In the genomic region with DNA sequence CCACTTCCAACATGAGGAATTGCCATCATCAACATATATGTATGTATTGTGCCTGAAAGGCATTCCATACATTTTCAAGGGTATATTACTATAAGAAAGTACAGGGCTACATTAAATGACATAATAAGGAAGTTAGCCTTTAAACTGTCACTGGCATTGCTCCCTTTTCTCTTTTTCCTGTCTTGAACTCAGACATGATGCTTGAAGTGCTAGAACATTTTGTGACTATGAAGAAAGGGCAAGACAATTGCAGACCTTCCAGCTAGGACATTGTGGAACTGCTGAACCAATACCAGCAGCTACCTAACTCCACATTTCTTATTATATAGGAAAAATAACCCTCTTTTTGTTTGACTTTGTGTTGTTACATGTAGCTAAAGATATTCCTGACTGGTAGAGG, we compare ENCODE assay signal across 13 cellular contexts. TPM values are rescaled to one million over a fixed set of nuclear protein-coding genes. Genes with fewer than 3 reads are reported as not detected.
DNase-seq lines count a peak whose midpoint lies in the region; TF ChIP-seq lines count a peak whose summit lies in the region.
"Had no signal": no experiment of that assay in that cellular context is flagged by ENCODE, and none has a peak within 500 bp of the region (broad histone marks: within the 10 kb centered on the region; RNA-seq: fewer than 3 reads in every experiment).

No MANE protein-coding gene starts in this region.

- no peaks in the 10 kb centered on the region for H3K27me3 ChIP-seq in HL-60 (ENCODE audit: insufficient read depth, poor library complexity, severe bottlenecking)
- no peaks in the 10 kb centered on the region for H3K27me3 ChIP-seq in PC-9 (ENCODE audit: insufficient read depth, low read depth)
- H3K27me3 ChIP-seq in neutrophil = no peaks in the 10 kb centered on the region
- H3K27me3 ChIP-seq: BLaER1 had no signal

- DNase-seq in AML-193 (lab: John Stamatoyannopoulos, UW) = peak; percentile 50 to 53
- no peak for DNase-seq in HL-60 (ENCODE audit: low read depth in 1 of 2, low spot score in 1 of 2)
- DNase-seq in PC-9 = peak in 1 of 2 experiments; percentile 32
- DNase-seq in hypothalamus (lab: John Stamatoyannopoulos, UW) = no peak
- no peak for DNase-seq in caudate nucleus (lab: John Stamatoyannopoulos, UW)
- DNase-seq in inferior parietal cortex (ENCODE audit: extremely low spot score) = no peak
- DNase-seq: CD4-positive, CD25-positive, alpha-beta regulatory T cell; DMS53; GF-D8; H7 had no signal

- no peaks in the 10 kb centered on the region for H3K9me2 ChIP-seq in PC-9 (ENCODE audit: insufficient read depth)

- H2AFZ ChIP-seq in PC-9 = peak overlapping the region; percentile 7; the same call in 1 of the 2 replicates
- H2AFZ ChIP-seq: GM23338 had no signal

- POLR2A ChIA-PET in PC-9 (lab: Charles Lee; ENCODE audit: unreplicated experiment) = no interaction called here

- intact Hi-C loops in PC-9 (cut with micrococcal nuclease; ENCODE audit: unreplicated experiment) = no loop called here

- H4K20me1 ChIP-seq in PC-9 (ENCODE audit: insufficient read depth) = no peaks in the 10 kb centered on the region
- H4K20me1 ChIP-seq: BLaER1 had no signal

- H3K9me3 ChIP-seq in PC-9 (ENCODE audit: insufficient read depth, low read depth) (no peaks in the 10 kb centered on the region), neutrophil (no peaks in the 10 kb centered on the region)
- H3K9me3 ChIP-seq: BLaER1 had no signal

- CTCF ChIA-PET in PC-9 (lab: Charles Lee) = no interaction called here

- H3K4me2 ChIP-seq in PC-9 = no peak overlapping the region
- H3K4me2 ChIP-seq: BLaER1, GM23338 had no signal

- H3K4me3 ChIP-seq in HL-60 (replicated peaks; ENCODE audit: insufficient read depth, low read length) (no peak overlapping the region), PC-9 (no peak overlapping the region), neutrophil (ENCODE audit: low read depth in 1 of 2, low read length in 1 of 2) (peak overlapping the region in 1 of 2 experiments; percentile 20)
- H3K4me3 ChIP-seq: BLaER1, GM23338 had no signal

- peaks cover 8% of the 10 kb centered on the region; the same call in 1 of the 2 replicates for H3F3A ChIP-seq in PC-9 (ENCODE audit: insufficient read depth, low read depth)

- H3K27ac ChIP-seq in HL-60 (replicated peaks) (peak overlapping the region; percentile 74), PC-9 (no peak overlapping the region), neutrophil (peak overlapping the region; percentile 87), caudate nucleus (ENCODE audit: low read depth, low read length) (no peak overlapping the region)
- H3K27ac ChIP-seq: BLaER1 had no signal

- H3K36me3 ChIP-seq in PC-9 (ENCODE audit: low read depth) (no peaks in the 10 kb centered on the region), neutrophil (no peaks in the 10 kb centered on the region)
- H3K36me3 ChIP-seq: BLaER1 had no signal

- BruUV-seq in PC-9 (replicated peaks; lab: Mats Ljungman, UMichigan) = no TSS peak

- peaks cover 20% of the 10 kb centered on the region for H3K4me1 ChIP-seq in PC-9 (replicated peaks; ENCODE audit: insufficient read depth)
- H3K4me1 ChIP-seq in neutrophil (ENCODE audit: control insufficient read depth in 1 of 2, insufficient read depth in 1 of 2, low read depth in 1 of 2, low read length in 1 of 2) = peaks cover 51 to 52% of the 10 kb centered on the region in 2 experiments

- peaks cover 6% of the 10 kb centered on the region; the same call in 1 of the 2 replicates for H3K79me2 ChIP-seq in PC-9 (ENCODE audit: low read depth)

- no peak for TF ChIP-seq CTCF in HL-60 (IDR thresholded peaks at IDR 0.05; ENCODE audit: insufficient read depth, low read length)
- no peak for TF ChIP-seq CTCF in PC-9 (conservative IDR thresholded peaks at IDR 0.05)
- no peak for TF ChIP-seq CTCF in neutrophil (IDR thresholded peaks at IDR 0.05)

RNA-seq across cellular contexts. Expression of gene TSPAN2, which starts 2.9 kb away (rescaled TPM):
- 26.5 and 36.1 TPM in 2 replicates for total RNA-seq in PC-9 (2021)

Comparison
In these comparisons a context has a peak if more than half of its experiments do, and no peak if none do; other contexts are left out.
1. DNase-seq: peak in AML-193 (2 of 2); none in HL-60 (0 of 2), hypothalamus (0 of 51), caudate nucleus (0 of 61) and inferior parietal cortex (single experiment).
2. H3K27ac ChIP-seq: peak in HL-60 (single experiment) and neutrophil (single experiment); none in PC-9 (single experiment) and caudate nucleus (single experiment).